13 cellular contexts compared by ENCODE assay signal in genomic region chrX:101395789-101396188, GRCh38. TPM values are rescaled to one million over a fixed set of nuclear protein-coding genes. Genes with fewer than 3 reads are reported as not detected.
A peak's percentile ranks its signal among the peaks of the same experiment; 100 is the strongest.
DNase-seq lines count a peak whose midpoint lies in the region; ATAC-seq, FAIRE-seq and TF ChIP-seq lines count a peak whose summit lies in the region.
"Had no signal": no experiment of that assay in that cellular context is flagged by ENCODE, and none has a peak within 500 bp of the region (broad histone marks: within the 10 kb centered on the region; RNA-seq: fewer than 3 reads in every experiment).

No MANE protein-coding gene starts in this region.

- H3K27ac ChIP-seq in 22Rv1 (peak overlapping the region; percentile 1; the same call in 1 of the 2 replicates), lower lobe of right lung (no peak overlapping the region)

- no peaks in the 10 kb centered on the region for H3K9me3 ChIP-seq in lower lobe of right lung

- H3K4me3 ChIP-seq in choroid plexus epithelial cell (ENCODE audit: low read depth, low read length) (no peak overlapping the region), lower lobe of right lung (no peak overlapping the region)

- DNase-seq in OCI-M1 (lab: John Stamatoyannopoulos, UW) (peak; percentile 61), choroid plexus epithelial cell (ENCODE audit: low read depth) (peak; percentile 48), lower lobe of right lung (no peak), NAMALWA (ENCODE audit: low spot score) (no peak)
- DNase-seq in activated CD4-positive, CD25-positive, alpha-beta regulatory T cell treated with anti-CD3 and anti-CD28 coated beads, Interleukin-2, amount 50 U/mL, for 72 hours = no peak
- DNase-seq: C1 segment of cervical spinal cord; NCI-H2081; PC-3; stimulated activated naive CD4-positive, alpha-beta T cell; T-helper 9 cell had no signal

- intact Hi-C loops in lower lobe of right lung (cut with DNase I) = no loop called here

- H3K4me1 ChIP-seq in lower lobe of right lung = no peaks in the 10 kb centered on the region

- TF ChIP-seq CTCF in 22Rv1 (IDR thresholded peaks at IDR 0.05) = no peak
- no peak for TF ChIP-seq CTCF in choroid plexus epithelial cell (conservative IDR thresholded peaks at IDR 0.05; ENCODE audit: low read depth, low read length)
- TF ChIP-seq CTCF in lower lobe of right lung (IDR thresholded peaks at IDR 0.05) = no peak

- H3K27me3 ChIP-seq in lower lobe of right lung (ENCODE audit: low read depth) = no peaks in the 10 kb centered on the region

- no peak for ATAC-seq in lower lobe of right lung
- no peak for ATAC-seq in GM18520 (IDR thresholded peaks at IDR 0.05; ENCODE audit: unreplicated experiment)
- ATAC-seq: PC-3 had no signal

- H3K36me3 ChIP-seq in lower lobe of right lung = peaks cover 27% of the 10 kb centered on the region

- peak; percentile 79 for FAIRE-seq in G401.6 (lab: Jason Lieb, UNC)

RNA-seq across cellular contexts. Expression of gene RPL36A, which starts 5.0 kb away (rescaled TPM):
- 154 TPM for total RNA-seq in lower lobe of right lung

RNA-seq across cellular contexts. Expression of gene BTK, which starts 9.8 kb away (rescaled TPM):
- total RNA-seq in lower lobe of right lung = 62.8 TPM
- total RNA-seq: PC-3 had no signal

RNA-seq across cellular contexts. Expression of gene GLA, which starts 11.9 kb away (rescaled TPM):
- total RNA-seq in lower lobe of right lung = 51.1 TPM

RNA-seq across cellular contexts. Expression of gene HNRNPH2, which starts 12.2 kb away (rescaled TPM):
- 62.1 TPM for total RNA-seq in lower lobe of right lung

RNA-seq across cellular contexts. Expression of gene TIMM8A, which starts 47.2 kb away (rescaled TPM):
- total RNA-seq in lower lobe of right lung = 6.6 TPM

Comparison
In these comparisons a context has a peak if more than half of its experiments do, and no peak if none do; other contexts are left out.
1. DNase-seq: peak in OCI-M1 (single experiment) and choroid plexus epithelial cell (single experiment); none in lower lobe of right lung (single experiment), NAMALWA (single experiment) and activated CD4-positive, CD25-positive, alpha-beta regulatory T cell treated with anti-CD3 and anti-CD28 coated beads, Interleukin-2, amount 50 U/mL, for 72 hours (single experiment).